Comparison of ENCODE assay signal across 1 cellular context in genomic region chr11:36657610-36658225, GRCh38.
TF ChIP-seq lines count a peak whose summit lies in the region.

No MANE protein-coding gene starts in this region.

TF ChIP-seq in K562, 482 proteins besides CTCF, POLR2A, EP300 and RAD21 (continued from another document):
- TF ChIP-seq GABPA (tag; conservative IDR thresholded peaks at IDR 0.05; ENCODE audit: low read depth): 0 out of 2 replicates have a peak, but pooled peaks have one; percentile 36
- TF ChIP-seq ETV1 (tag; conservative IDR thresholded peaks at IDR 0.05; ENCODE audit: low read depth): no peak; the same call in 1 of the 2 replicates
- no peak for TF ChIP-seq ELF2 (CRISPR knock-in tag; IDR thresholded peaks at IDR 0.05)
- TF ChIP-seq CEBPG (CRISPR knock-in tag; IDR thresholded peaks at IDR 0.05): no peak
- TF ChIP-seq CEBPG (tag; conservative IDR thresholded peaks at IDR 0.05 in 1 of 2, IDR thresholded peaks at IDR 0.05 in 1 of 2): peak; percentile 73 to 89
- TF ChIP-seq PTRF (tag; IDR thresholded peaks at IDR 0.05): no peak
- no peak for TF ChIP-seq PML (IDR thresholded peaks at IDR 0.05; ENCODE audit: low read length)
- TF ChIP-seq ARID1B (IDR thresholded peaks at IDR 0.05): peak; percentile 10; the same call in 1 of the 2 replicates
- TF ChIP-seq CBFA2T2 (conservative IDR thresholded peaks at IDR 0.05): 0 out of 2 replicates have a peak, but pooled peaks have one; percentile 10
- no peak for TF ChIP-seq JUNB (CRISPR knock-in tag; conservative IDR thresholded peaks at IDR 0.05)
- peak; percentile 38; the same call in 1 of the 2 replicates for TF ChIP-seq MYC (IDR thresholded peaks at IDR 0.05; ENCODE audit: low read depth, low read length)
- no peak for TF ChIP-seq MYC (CRISPR knock-in tag; IDR thresholded peaks at IDR 0.05; ENCODE audit: borderline replicate concordance, low read depth)
- peak; percentile 25; the same call in 1 of the 2 replicates for TF ChIP-seq ATF7 (IDR thresholded peaks at IDR 0.05)
- TF ChIP-seq, protein P1, sequence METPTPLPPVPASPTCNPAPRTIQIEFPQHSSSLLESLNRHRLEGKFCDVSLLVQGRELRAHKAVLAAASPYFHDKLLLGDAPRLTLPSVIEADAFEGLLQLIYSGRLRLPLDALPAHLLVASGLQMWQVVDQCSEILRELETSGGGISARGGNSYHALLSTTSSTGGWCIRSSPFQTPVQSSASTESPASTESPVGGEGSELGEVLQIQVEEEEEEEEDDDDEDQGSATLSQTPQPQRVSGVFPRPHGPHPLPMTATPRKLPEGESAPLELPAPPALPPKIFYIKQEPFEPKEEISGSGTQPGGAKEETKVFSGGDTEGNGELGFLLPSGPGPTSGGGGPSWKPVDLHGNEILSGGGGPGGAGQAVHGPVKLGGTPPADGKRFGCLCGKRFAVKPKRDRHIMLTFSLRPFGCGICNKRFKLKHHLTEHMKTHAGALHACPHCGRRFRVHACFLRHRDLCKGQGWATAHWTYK (CRISPR knock-in tag; IDR thresholded peaks at IDR 0.05): 0 out of 2 replicates have a peak, but pooled peaks have one; percentile 22
- TF ChIP-seq, protein P2, sequence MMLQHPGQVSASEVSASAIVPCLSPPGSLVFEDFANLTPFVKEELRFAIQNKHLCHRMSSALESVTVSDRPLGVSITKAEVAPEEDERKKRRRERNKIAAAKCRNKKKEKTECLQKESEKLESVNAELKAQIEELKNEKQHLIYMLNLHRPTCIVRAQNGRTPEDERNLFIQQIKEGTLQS (IDR thresholded peaks at IDR 0.05): peak; percentile 73
- TF ChIP-seq, protein P2 (CRISPR knock-in tag; conservative IDR thresholded peaks at IDR 0.05): no peak
- TF ChIP-seq, protein P3, sequence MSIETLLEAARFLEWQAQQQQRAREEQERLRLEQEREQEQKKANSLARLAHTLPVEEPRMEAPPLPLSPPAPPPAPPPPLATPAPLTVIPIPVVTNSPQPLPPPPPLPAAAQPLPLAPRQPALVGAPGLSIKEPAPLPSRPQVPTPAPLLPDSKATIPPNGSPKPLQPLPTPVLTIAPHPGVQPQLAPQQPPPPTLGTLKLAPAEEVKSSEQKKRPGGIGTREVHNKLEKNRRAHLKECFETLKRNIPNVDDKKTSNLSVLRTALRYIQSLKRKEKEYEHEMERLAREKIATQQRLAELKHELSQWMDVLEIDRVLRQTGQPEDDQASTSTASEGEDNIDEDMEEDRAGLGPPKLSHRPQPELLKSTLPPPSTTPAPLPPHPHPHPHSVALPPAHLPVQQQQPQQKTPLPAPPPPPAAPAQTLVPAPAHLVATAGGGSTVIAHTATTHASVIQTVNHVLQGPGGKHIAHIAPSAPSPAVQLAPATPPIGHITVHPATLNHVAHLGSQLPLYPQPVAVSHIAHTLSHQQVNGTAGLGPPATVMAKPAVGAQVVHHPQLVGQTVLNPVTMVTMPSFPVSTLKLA (conservative IDR thresholded peaks at IDR 0.05): peak in 1 of 2 experiments; percentile 35; a peak in 1 of 4 replicates
- no peak for TF ChIP-seq NR2C1 (IDR thresholded peaks at IDR 0.05)
- TF ChIP-seq NR2C1 (tag; IDR thresholded peaks at IDR 0.05): peak; percentile 15; the same call in 1 of the 2 replicates
